In genomic region chr16:67969286-67970039, GRCh38 we compare ENCODE assay signal across 8 cellular contexts. TPM values are rescaled to one million over a fixed set of nuclear protein-coding genes. Genes with fewer than 3 reads are reported as not detected.
DNase-seq lines count a peak whose midpoint lies in the region; ATAC-seq and TF ChIP-seq lines count a peak whose summit lies in the region.

No MANE protein-coding gene starts in this region.

- H3K9me3 ChIP-seq in BE2C (no peaks in the 10 kb centered on the region), HUES64 (ENCODE audit: insufficient read depth, low read depth, low read length) (no peaks in the 10 kb centered on the region), colonic mucosa (no peaks in the 10 kb centered on the region), muscle layer of duodenum (ENCODE audit: control insufficient read depth in 1 of 2, low read length in 2 of 2) (no peaks in the 10 kb centered on the region)

- no peak for ATAC-seq in GM21576 (IDR thresholded peaks at IDR 0.05; ENCODE audit: unreplicated experiment)

- H3K9ac ChIP-seq in HUES64 (ENCODE audit: low read depth, low read length) = no peak overlapping the region
- H3K9ac ChIP-seq in colonic mucosa (ENCODE audit: low read depth in 2 of 2, low read length in 2 of 2) = peak overlapping the region; percentile 66 to 89

- H3K27ac ChIP-seq in HUES64 (ENCODE audit: low read depth, low read length) = no peak overlapping the region
- H3K27ac ChIP-seq in colonic mucosa = peak overlapping the region; percentile 91
- peak overlapping the region; percentile 51 for H3K27ac ChIP-seq in muscle layer of duodenum (ENCODE audit: low read length)

- no peaks in the 10 kb centered on the region for H3K36me3 ChIP-seq in BE2C
- H3K36me3 ChIP-seq in HUES64 (ENCODE audit: insufficient read depth, low read length) = no peaks in the 10 kb centered on the region
- no peaks in the 10 kb centered on the region for H3K36me3 ChIP-seq in colonic mucosa
- no peaks in the 10 kb centered on the region for H3K36me3 ChIP-seq in muscle layer of duodenum (ENCODE audit: control insufficient read depth in 1 of 2, insufficient read depth in 2 of 2, low read length in 2 of 2)

- H3K27me3 ChIP-seq in BE2C = no peaks in the 10 kb centered on the region
- H3K27me3 ChIP-seq in HUES64 (ENCODE audit: insufficient read depth, low read length) = no peaks in the 10 kb centered on the region
- H3K27me3 ChIP-seq in colonic mucosa = no peaks in the 10 kb centered on the region
- H3K27me3 ChIP-seq in muscle layer of duodenum (ENCODE audit: low read depth, low read length) = no peaks in the 10 kb centered on the region

- no peaks in the 10 kb centered on the region; the same call in 1 of the 2 replicates for H3K4me1 ChIP-seq in BE2C
- peaks cover 20% of the 10 kb centered on the region; the same call in 1 of the 2 replicates for H3K4me1 ChIP-seq in HUES64 (ENCODE audit: insufficient read depth, low read length)
- peaks cover 6% of the 10 kb centered on the region for H3K4me1 ChIP-seq in colonic mucosa
- H3K4me1 ChIP-seq in muscle layer of duodenum (ENCODE audit: control insufficient read depth in 1 of 2, insufficient read depth in 2 of 2, low read length in 2 of 2) = peaks cover 27 to 29% of the 10 kb centered on the region in 2 donors

- H3K4me3 ChIP-seq in BE2C (ENCODE audit: low read depth, low read length) = peak overlapping the region; percentile 59
- H3K4me3 ChIP-seq in HUES64 (ENCODE audit: low read length) = peak overlapping the region; percentile 70
- H3K4me3 ChIP-seq in colonic mucosa = peak overlapping the region; percentile 83
- peak overlapping the region; percentile 73 to 74 for H3K4me3 ChIP-seq in muscle layer of duodenum (ENCODE audit: low read depth in 1 of 2, low read length in 2 of 2)

- no peak for TF ChIP-seq CTCF in BE2C (IDR thresholded peaks at IDR 0.05; ENCODE audit: low read depth, low read length)
- no peak for TF ChIP-seq CTCF in colonic mucosa (IDR thresholded peaks at IDR 0.05)

- intact Hi-C loops in colonic mucosa (cut with DNase I) = no loop called here

- WGBS in HUES64 = 55% methylated on average over 36 of the region's 37 CpGs

- DNase-seq in BE2C = no peak
- DNase-seq in colonic mucosa = no peak
- DNase-seq in DMS 273 (lab: John Stamatoyannopoulos, UW; ENCODE audit: unreplicated experiment) = no peak
- DNase-seq in activated effector memory CD4-positive, alpha-beta T cell treated with Interleukin-2 at 50 U/mL for 16 hours = no peak
- DNase-seq in NCI-H146 (lab: John Stamatoyannopoulos, UW) = no peak

RNA-seq across cellular contexts. Expression of gene SLC12A4, which starts 1.0 kb away (rescaled TPM):
- polyA plus RNA-seq in BE2C (2012; ENCODE audit: insufficient read depth, insufficient read length, low read depth) = 9.1 TPM
- 15.1 TPM for polyA plus RNA-seq in HUES64 (2013, experiment 1 of 2)
- polyA plus RNA-seq in HUES64 (2013, experiment 2 of 2) = 17.2 TPM
- total RNA-seq in colonic mucosa = 10 to 100 TPM in 1 of 2 donors, 1 to 10 TPM in 1; 8.7 to 17.0 TPM

RNA-seq across cellular contexts. Expression of gene DPEP3, which starts 10.8 kb away (rescaled TPM):
- not detected for polyA plus RNA-seq in BE2C (2012; ENCODE audit: insufficient read depth, insufficient read length, low read depth)
- not detected for polyA plus RNA-seq in HUES64 (2013, experiment 1 of 2)
- not detected for polyA plus RNA-seq in HUES64 (2013, experiment 2 of 2)
- not detected for total RNA-seq in colonic mucosa

RNA-seq across cellular contexts. Expression of gene LCAT, which starts 25.5 kb away (rescaled TPM):
- 3.6 TPM for polyA plus RNA-seq in BE2C (2012; ENCODE audit: insufficient read depth, insufficient read length, low read depth)
- 5.4 TPM for polyA plus RNA-seq in HUES64 (2013, experiment 1 of 2)
- 6.9 TPM for polyA plus RNA-seq in HUES64 (2013, experiment 2 of 2)
- 1 to 10 TPM; 3.4 to 3.6 TPM for total RNA-seq in colonic mucosa

RNA-seq across cellular contexts. Expression of gene DPEP2, which starts 29.8 kb away (rescaled TPM):
- polyA plus RNA-seq in BE2C (2012; ENCODE audit: insufficient read depth, insufficient read length, low read depth) = not detected
- polyA plus RNA-seq in HUES64 (2013, experiment 1 of 2) = not detected
- not detected for polyA plus RNA-seq in HUES64 (2013, experiment 2 of 2)
- total RNA-seq in colonic mucosa = under 1 TPM; 0.88 to 0.96 TPM

RNA-seq across cellular contexts. Expression of gene PSMB10, which starts 32.8 kb away (rescaled TPM):
- 155 TPM for polyA plus RNA-seq in BE2C (2012; ENCODE audit: insufficient read depth, insufficient read length, low read depth)
- polyA plus RNA-seq in HUES64 (2013, experiment 1 of 2) = 25.6 TPM
- 21.9 TPM for polyA plus RNA-seq in HUES64 (2013, experiment 2 of 2)
- 100 to 1,000 TPM; 120 to 124 TPM for total RNA-seq in colonic mucosa
